18 cellular contexts compared by ENCODE assay signal in genomic region chr2:24253303-24253919, GRCh38.
DNase-seq lines count a peak whose midpoint lies in the region; FAIRE-seq and TF ChIP-seq lines count a peak whose summit lies in the region.
"Had no signal": no experiment of that assay in that cellular context is flagged by ENCODE, and none has a peak within 500 bp of the region (broad histone marks: within the 10 kb centered on the region; RNA-seq: fewer than 3 reads in every experiment).

No MANE protein-coding gene starts in this region.

- H4K20me1 ChIP-seq in GM23248 (ENCODE audit: insufficient read depth) = no peaks in the 10 kb centered on the region
- no peaks in the 10 kb centered on the region for H4K20me1 ChIP-seq in astrocyte (ENCODE audit: insufficient read depth, low read length)

- peak overlapping the region; percentile 47 for H3K27ac Mint-ChIP-seq in astrocyte (ENCODE audit: unreplicated experiment)
- H3K27ac Mint-ChIP-seq: activated T-cell treated with anti-CD3 and anti-CD28 coated beads, Interleukin-2, amount 50 U/mL, for 72 hours had no signal

- H3K36me3 ChIP-seq in GM23248 (ENCODE audit: low read depth) = 0 out of 2 replicates have a peak, but pooled peaks cover 15% of the 10 kb centered on the region
- no peaks in the 10 kb centered on the region for H3K36me3 ChIP-seq in astrocyte (ENCODE audit: insufficient read depth, low read length)

- no peak overlapping the region for H2AFZ ChIP-seq in GM23248
- H2AFZ ChIP-seq in astrocyte (ENCODE audit: low read depth, low read length) = no peak overlapping the region

- in situ Hi-C loops in GM23248 (cut with MboI) = no loop called here

- H3K79me2 ChIP-seq in GM23248 (ENCODE audit: insufficient read depth) (no peaks in the 10 kb centered on the region), astrocyte (ENCODE audit: insufficient read depth, low read length) (no peaks in the 10 kb centered on the region)

- DNase-seq in GM23248 = peak; percentile 85
- peak; percentile 15 for DNase-seq in astrocyte (ENCODE audit: low read depth)
- DNase-seq in globus pallidus (ENCODE audit: low spot score) = peak; percentile 50
- DNase-seq in DMS79 treated with DMSO at 0.1 percent for 48 hours (lab: John Stamatoyannopoulos, UW) = no peak
- no peak for DNase-seq in NCI-H345 (lab: John Stamatoyannopoulos, UW)
- DNase-seq in stimulated activated CD4-positive, alpha-beta T cell treated with anti-CD3 and anti-CD28 coated beads, Interleukin-4, amount 100 ng/mL, for 24 hours = no peak
- no peak for DNase-seq in NCI-H774 (lab: John Stamatoyannopoulos, UW)
- DNase-seq: activated T-cell treated with anti-CD3 and anti-CD28 coated beads, Interleukin-2, amount 50 U/mL, for 72 hours; dermis blood vessel endothelial cell; immature natural killer cell; KG1; midbrain; NCI-H146; NCI-H526 treated with DMSO at 0.1 percent for 48 hours; stimulated activated CD4-positive, alpha-beta T cell treated with anti-CD3 and anti-CD28 coated beads, Interleukin-15, amount 100 ng/mL, for 24 hours; thyroid gland had no signal

- H3K4me3 ChIP-seq in GM23248 (no peak overlapping the region), astrocyte (ENCODE audit: insufficient read depth, low read depth, low read length) (no peak overlapping the region)
- H3K4me3 ChIP-seq: gastroesophageal sphincter, thyroid gland had no signal

- FAIRE-seq in A204.1 (lab: Jason Lieb, UNC) (peak; percentile 3), astrocyte (lab: Jason Lieb, UNC) (no peak)

- H3K9me3 ChIP-seq in GM23248 (ENCODE audit: low read depth) (no peaks in the 10 kb centered on the region), astrocyte (ENCODE audit: insufficient read depth, low read depth, low read length) (no peaks in the 10 kb centered on the region)
- H3K9me3 ChIP-seq: gastroesophageal sphincter, thyroid gland had no signal

- H3K4me2 ChIP-seq in GM23248 (ENCODE audit: unreplicated experiment) (no peak overlapping the region), astrocyte (ENCODE audit: low read length) (no peak overlapping the region)

- WGBS in GM23248 (ENCODE audit: low coverage in 1 of 2, low lambda C conversion rate in 2 of 2, missing lambda C conversion rate in 2 of 2), 2 experiments = 59% methylated on average over 6 of the region's 6 CpGs

- peaks cover 2% of the 10 kb centered on the region for H3K36me3 Mint-ChIP-seq in astrocyte (ENCODE audit: low read depth, unreplicated experiment)

- H3K9ac ChIP-seq in GM23248 (no peak overlapping the region), astrocyte (ENCODE audit: low read length) (no peak overlapping the region)

- H3K4me1 ChIP-seq in GM23248 (ENCODE audit: insufficient read depth) (peaks cover 9% of the 10 kb centered on the region; the same call in 1 of the 2 replicates), astrocyte (ENCODE audit: insufficient read depth, low read length) (no peaks in the 10 kb centered on the region)
- H3K4me1 ChIP-seq: gastroesophageal sphincter, thyroid gland had no signal

- H3F3A ChIP-seq in GM23248 (ENCODE audit: insufficient read depth) = no peaks in the 10 kb centered on the region

- no peaks in the 10 kb centered on the region for H3K9me2 ChIP-seq in GM23248 (ENCODE audit: insufficient read depth)

- TF ChIP-seq CTCF in astrocyte (IDR thresholded peaks at IDR 0.05; ENCODE audit: insufficient read depth, low read depth, low read length) = no peak

- H3K9me3 Mint-ChIP-seq in astrocyte (ENCODE audit: unreplicated experiment) = no peaks in the 10 kb centered on the region
- H3K9me3 Mint-ChIP-seq: activated T-cell treated with anti-CD3 and anti-CD28 coated beads, Interleukin-2, amount 50 U/mL, for 72 hours; immature natural killer cell had no signal

- H3K27me3 ChIP-seq in GM23248 (replicated peaks; ENCODE audit: insufficient read depth) = no peaks in the 10 kb centered on the region
- H3K27me3 ChIP-seq in astrocyte (ENCODE audit: insufficient read depth, low read length) = no peaks in the 10 kb centered on the region
- H3K27me3 ChIP-seq: gastroesophageal sphincter, thyroid gland had no signal

- no peaks in the 10 kb centered on the region for H3K27me3 Mint-ChIP-seq in astrocyte (ENCODE audit: low read depth, unreplicated experiment)

- no peak overlapping the region for H3K4me3 Mint-ChIP-seq in astrocyte (ENCODE audit: unreplicated experiment)
- H3K4me3 Mint-ChIP-seq: activated T-cell treated with anti-CD3 and anti-CD28 coated beads, Interleukin-2, amount 50 U/mL, for 72 hours; immature natural killer cell had no signal

- H3K27ac ChIP-seq in GM23248 (peak overlapping the region; percentile 14), astrocyte (ENCODE audit: low read depth, low read length) (no peak overlapping the region)
- H3K27ac ChIP-seq: gastroesophageal sphincter, thyroid gland had no signal

- H3K4me1 Mint-ChIP-seq in astrocyte (ENCODE audit: low read depth, unreplicated experiment) = peaks cover 5% of the 10 kb centered on the region
- H3K4me1 Mint-ChIP-seq: immature natural killer cell had no signal

Comparison
In these comparisons a context has a peak if more than half of its experiments do, and no peak if none do; other contexts are left out.
1. DNase-seq: peak in GM23248 (single experiment), astrocyte (single experiment) and globus pallidus (single experiment); none in DMS79 treated with DMSO at 0.1 percent for 48 hours (single experiment), NCI-H345 (single experiment), stimulated activated CD4-positive, alpha-beta T cell treated with anti-CD3 and anti-CD28 coated beads, Interleukin-4, amount 100 ng/mL, for 24 hours (single experiment) and NCI-H774 (single experiment).